Comparison of ENCODE assay signal across 2 cellular contexts in the genomic region with DNA sequence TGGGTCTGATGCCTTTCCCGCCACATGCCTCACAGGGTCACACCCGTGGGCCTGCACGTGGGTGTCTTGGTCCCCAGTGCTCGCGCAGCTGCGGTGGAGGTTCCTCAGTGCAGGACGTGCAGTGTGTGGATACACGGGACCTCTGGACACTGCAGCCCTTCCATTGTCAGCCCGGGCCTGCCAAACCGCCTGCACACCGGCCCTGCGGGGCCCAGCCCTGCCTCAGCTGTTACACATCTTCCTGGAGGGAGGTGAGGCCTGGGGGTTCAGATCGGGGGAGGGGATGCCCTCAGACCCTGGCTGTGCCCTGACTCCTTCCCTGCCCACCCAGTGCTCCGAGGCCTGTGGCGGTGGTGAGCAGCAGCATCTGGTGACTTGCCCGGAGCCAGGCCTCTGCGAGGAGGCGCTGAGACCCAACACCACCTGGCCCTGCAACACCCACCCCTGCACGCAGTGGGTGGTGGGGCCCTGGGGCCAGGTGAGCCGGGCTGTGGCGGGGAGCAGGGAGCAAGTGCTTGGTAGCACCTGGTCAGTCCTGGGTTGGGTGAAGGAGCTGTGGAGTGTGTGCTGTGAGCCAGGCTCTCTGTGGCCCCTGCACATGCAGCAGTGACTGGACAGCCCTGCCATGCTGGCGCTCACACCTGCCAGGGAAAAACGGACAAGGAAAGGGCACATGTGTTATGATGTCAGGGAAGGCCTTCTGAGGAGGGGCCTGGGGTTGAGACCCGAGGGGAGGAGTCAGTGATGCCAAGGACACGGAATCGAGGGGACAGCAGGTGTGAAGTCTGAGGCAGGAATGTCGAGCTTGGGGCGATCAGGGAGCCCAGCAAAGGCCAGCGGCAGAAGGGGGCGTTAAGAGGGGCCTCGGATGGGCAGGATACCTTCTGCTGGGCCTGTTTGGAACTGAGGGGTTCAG.
TF ChIP-seq lines count a peak whose summit lies in the region.

No MANE protein-coding gene starts in this region.

TF ChIP-seq in GM23338, 12 proteins besides CTCF, POLR2A, EP300 and RAD21:
- TF ChIP-seq POLR2AphosphoS5 (IDR thresholded peaks at IDR 0.05; ENCODE audit: low read depth) (no peak), CREB1 (CRISPR knock-in tag; IDR thresholded peaks at IDR 0.05; ENCODE audit: low read depth) (no peak), EZH2 (IDR thresholded peaks at IDR 0.05; ENCODE audit: low read depth, unreplicated experiment) (no peak), JUNB (IDR thresholded peaks at IDR 0.05; ENCODE audit: unreplicated experiment) (no peak), ZNF114 (CRISPR knock-in tag; IDR thresholded peaks at IDR 0.05) (no peak)

TF ChIP-seq in H1, 55 proteins besides CTCF, POLR2A, EP300 and RAD21:
- TF ChIP-seq SIX5 (IDR thresholded peaks at IDR 0.05; ENCODE audit: low read depth, low read length), result no peak
- TF ChIP-seq RFX5 (IDR thresholded peaks at IDR 0.05; ENCODE audit: borderline replicate concordance, low read depth, low read length), result no peak
- no peak for TF ChIP-seq CHD2 (IDR thresholded peaks at IDR 0.05; ENCODE audit: low read length)
- no peak for TF ChIP-seq ASH2L (IDR thresholded peaks at IDR 0.05; ENCODE audit: low read length)
- TF ChIP-seq GTF2F1 (IDR thresholded peaks at IDR 0.05; ENCODE audit: borderline replicate concordance, low read depth, low read length), result no peak
- TF ChIP-seq, protein P1, sequence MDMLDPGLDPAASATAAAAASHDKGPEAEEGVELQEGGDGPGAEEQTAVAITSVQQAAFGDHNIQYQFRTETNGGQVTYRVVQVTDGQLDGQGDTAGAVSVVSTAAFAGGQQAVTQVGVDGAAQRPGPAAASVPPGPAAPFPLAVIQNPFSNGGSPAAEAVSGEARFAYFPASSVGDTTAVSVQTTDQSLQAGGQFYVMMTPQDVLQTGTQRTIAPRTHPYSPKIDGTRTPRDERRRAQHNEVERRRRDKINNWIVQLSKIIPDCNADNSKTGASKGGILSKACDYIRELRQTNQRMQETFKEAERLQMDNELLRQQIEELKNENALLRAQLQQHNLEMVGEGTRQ (IDR thresholded peaks at IDR 0.05; ENCODE audit: low read length), result no peak
- no peak for TF ChIP-seq TAF1 (IDR thresholded peaks at IDR 0.05; ENCODE audit: low read depth, low read length)
- TF ChIP-seq PHF8 (conservative IDR thresholded peaks at IDR 0.05; ENCODE audit: low read depth, low read length), result no peak
- no peak for TF ChIP-seq BCL11A (IDR thresholded peaks at IDR 0.05; ENCODE audit: low read depth in 2 of 2, low read length in 2 of 2)
- no peak for TF ChIP-seq NANOG (IDR thresholded peaks at IDR 0.05; ENCODE audit: insufficient read depth, low read depth, low read length, poor library complexity, severe bottlenecking)
